12 cellular contexts compared by ENCODE assay signal in the genomic region with DNA sequence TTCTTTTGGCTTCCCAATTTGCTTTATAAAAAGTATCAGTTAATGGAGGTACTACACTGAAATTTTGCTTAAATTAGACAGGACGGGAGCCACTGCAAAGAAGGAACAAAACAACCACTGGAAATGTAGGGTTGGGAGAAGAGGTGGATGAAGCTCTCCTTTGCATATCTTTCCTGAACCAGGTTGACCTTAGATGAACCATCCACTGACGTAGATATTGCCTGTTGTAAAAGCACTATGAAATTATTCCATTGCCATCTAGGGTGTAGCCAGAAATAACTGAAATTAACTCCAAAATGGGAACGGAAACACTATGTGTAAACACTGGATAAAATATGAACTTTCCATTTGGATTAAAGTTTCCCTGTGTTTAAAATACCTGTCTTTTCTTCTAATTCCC. TPM values are rescaled to one million over a fixed set of nuclear protein-coding genes. Genes with fewer than 3 reads are reported as not detected.
DNase-seq lines count a peak whose midpoint lies in the region; ATAC-seq, FAIRE-seq and TF ChIP-seq lines count a peak whose summit lies in the region.
"Had no signal": no experiment of that assay in that cellular context is flagged by ENCODE, and none has a peak within 500 bp of the region (broad histone marks: within the 10 kb centered on the region; RNA-seq: fewer than 3 reads in every experiment).

No MANE protein-coding gene starts in this region.

- TF ChIP-seq CTCF in keratinocyte (optimal IDR thresholded peaks at IDR 0.05 in 1 of 3, IDR thresholded peaks at IDR 0.05 in 1 of 3, conservative IDR thresholded peaks at IDR 0.05 in 1 of 3; ENCODE audit: extremely low read depth in 1 of 3, insufficient read depth in 2 of 3, low read length in 3 of 3) (no peak), vagina (IDR thresholded peaks at IDR 0.05) (no peak), kidney (IDR thresholded peaks at IDR 0.05; ENCODE audit: borderline replicate concordance, extremely low read depth, insufficient read depth) (no peak), endodermal cell (conservative IDR thresholded peaks at IDR 0.05) (no peak)

- no peak overlapping the region for H3K4me3 ChIP-seq in keratinocyte (ENCODE audit: control insufficient read depth in 2 of 3, extremely low read depth in 1 of 3, insufficient read depth in 2 of 3, low read depth in 1 of 3, low read length in 3 of 3)
- H3K4me3 ChIP-seq in vagina = no peak overlapping the region
- no peak overlapping the region for H3K4me3 ChIP-seq in kidney (ENCODE audit: low read length in 2 of 2)
- no peak overlapping the region for H3K4me3 ChIP-seq in endodermal cell (ENCODE audit: low read length)

- H3K4me1 ChIP-seq in keratinocyte (ENCODE audit: control insufficient read depth, extremely low read depth, insufficient read depth, low read length) (peaks cover 39% of the 10 kb centered on the region), vagina (peaks cover 23% of the 10 kb centered on the region), kidney (ENCODE audit: control insufficient read depth in 1 of 2, insufficient read depth in 1 of 2, low read depth in 1 of 2, low read length in 2 of 2) (peaks cover 5 to 9% of the 10 kb centered on the region in 2 donors), endodermal cell (ENCODE audit: control insufficient read depth, insufficient read depth, low read length) (no peaks in the 10 kb centered on the region)

- dilution Hi-C loops in keratinocyte (cut with MboI; ENCODE audit: extremely low pct_ligation_motif_present, low sequenced_read_pairs) = no loop called here

- H3K27me3 ChIP-seq in keratinocyte (ENCODE audit: control insufficient read depth, extremely low read depth, insufficient read depth, low read length) (no peaks in the 10 kb centered on the region), vagina (no peaks in the 10 kb centered on the region), endodermal cell (ENCODE audit: control insufficient read depth, insufficient read depth, low read length, poor library complexity, severe bottlenecking) (peaks cover 13% of the 10 kb centered on the region)
- H3K27me3 ChIP-seq: cardiac muscle cell, foreskin keratinocyte, MG63 had no signal

- intact Hi-C loops in vagina (cut with DNase I) (no loop called here), kidney (cut with DNase I) (no loop called here)

- CTCF ChIA-PET in activated CD8-positive, alpha-beta T cell treated with anti-CD3 and anti-CD28 coated beads, Interleukin-2, amount 10 ng/mL, durations not matched to agents 7 days and 5 days (lab: Charles Lee) = no interaction called here

- peaks cover 33% of the 10 kb centered on the region for H3K79me2 ChIP-seq in keratinocyte (ENCODE audit: control insufficient read depth, insufficient read depth, low read length)

- H3K4me1 Mint-ChIP-seq in stimulated activated naive CD8-positive, alpha-beta T cell treated with anti-CD3 and anti-CD28 coated beads, Interleukin-15, Interleukin-2, amounts not matched to agents 100 ng/mL and 50 ng/mL, for 24 hours (ENCODE audit: low read depth) = peaks cover 30% of the 10 kb centered on the region
- peaks cover 20% of the 10 kb centered on the region for H3K4me1 Mint-ChIP-seq in activated CD8-positive, alpha-beta T cell treated with anti-CD3 and anti-CD28 coated beads, Interleukin-2, amount 10 ng/mL, durations not matched to agents 7 days and 5 days (ENCODE audit: low read depth)
- peaks cover 8% of the 10 kb centered on the region for H3K4me1 Mint-ChIP-seq in endodermal cell

- peak overlapping the region; percentile 85 for H3K4me3 Mint-ChIP-seq in stimulated activated naive CD8-positive, alpha-beta T cell treated with anti-CD3 and anti-CD28 coated beads, Interleukin-15, Interleukin-2, amounts not matched to agents 100 ng/mL and 50 ng/mL, for 24 hours
- peak overlapping the region; percentile 83 for H3K4me3 Mint-ChIP-seq in activated CD8-positive, alpha-beta T cell treated with anti-CD3 and anti-CD28 coated beads, Interleukin-2, amount 10 ng/mL, durations not matched to agents 7 days and 5 days
- no peak overlapping the region for H3K4me3 Mint-ChIP-seq in endodermal cell

- no peaks in the 10 kb centered on the region for H4K20me1 ChIP-seq in keratinocyte (ENCODE audit: control insufficient read depth, extremely low read depth, insufficient read depth, low read length)

- peak overlapping the region; percentile 45 for H3K4me2 ChIP-seq in keratinocyte (ENCODE audit: control insufficient read depth, extremely low read depth, insufficient read depth, low read depth, low read length)

- POLR2A ChIA-PET in activated CD8-positive, alpha-beta T cell treated with anti-CD3 and anti-CD28 coated beads, Interleukin-2, amount 10 ng/mL, durations not matched to agents 7 days and 5 days (lab: Charles Lee) = interaction anchor here (0.7 kb wide), 1 partner anchor 1784 kb away, joined by 3 read pairs; no protein-coding TSS in a partner anchor

- no peaks in the 10 kb centered on the region for H3K27me3 Mint-ChIP-seq in stimulated activated naive CD8-positive, alpha-beta T cell treated with anti-CD3 and anti-CD28 coated beads, Interleukin-15, Interleukin-2, amounts not matched to agents 100 ng/mL and 50 ng/mL, for 24 hours
- no peaks in the 10 kb centered on the region for H3K27me3 Mint-ChIP-seq in activated CD8-positive, alpha-beta T cell treated with anti-CD3 and anti-CD28 coated beads, Interleukin-2, amount 10 ng/mL, durations not matched to agents 7 days and 5 days (ENCODE audit: low read depth)
- H3K27me3 Mint-ChIP-seq in endodermal cell (ENCODE audit: insufficient read depth) = peaks cover 14% of the 10 kb centered on the region

- no peak overlapping the region for H3K27ac Mint-ChIP-seq in stimulated activated naive CD8-positive, alpha-beta T cell treated with anti-CD3 and anti-CD28 coated beads, Interleukin-15, Interleukin-2, amounts not matched to agents 100 ng/mL and 50 ng/mL, for 24 hours
- H3K27ac Mint-ChIP-seq in activated CD8-positive, alpha-beta T cell treated with anti-CD3 and anti-CD28 coated beads, Interleukin-2, amount 10 ng/mL, durations not matched to agents 7 days and 5 days = no peak overlapping the region
- H3K27ac Mint-ChIP-seq in endodermal cell = no peak overlapping the region
- H3K27ac Mint-ChIP-seq: H9 had no signal

- no peaks in the 10 kb centered on the region for H3K36me3 ChIP-seq in keratinocyte (ENCODE audit: control insufficient read depth in 2 of 2, extremely low read depth in 1 of 2, insufficient read depth in 2 of 2, low read length in 2 of 2)
- no peaks in the 10 kb centered on the region for H3K36me3 ChIP-seq in vagina
- H3K36me3 ChIP-seq in kidney (ENCODE audit: control insufficient read depth in 1 of 2, insufficient read depth in 2 of 2, low read length in 2 of 2) = no peaks in the 10 kb centered on the region
- no peaks in the 10 kb centered on the region for H3K36me3 ChIP-seq in endodermal cell (ENCODE audit: control insufficient read depth, insufficient read depth, low read length)
- H3K36me3 ChIP-seq: cardiac muscle cell had no signal

- ATAC-seq in stimulated activated naive CD8-positive, alpha-beta T cell treated with anti-CD3 and anti-CD28 coated beads, Interleukin-15, Interleukin-2, amounts not matched to agents 100 U/mL and 50 U/mL, for 24 hours = no peak
- no peak for ATAC-seq in activated CD8-positive, alpha-beta T cell treated with anti-CD3 and anti-CD28 coated beads, Interleukin-2, amount 10 ng/mL, durations not matched to agents 7 days and 5 days

- TF ChIP-seq POLR2A in vagina (IDR thresholded peaks at IDR 0.05) = no peak

- H3K9ac ChIP-seq in keratinocyte (ENCODE audit: control insufficient read depth, extremely low read depth, insufficient read depth, low read length) = no peak overlapping the region
- H3K9ac ChIP-seq in kidney (ENCODE audit: low read length in 2 of 2) = no peak overlapping the region
- no peak overlapping the region for H3K9ac ChIP-seq in endodermal cell (ENCODE audit: extremely low read depth, low read length, poor library complexity, severe bottlenecking)

- H3K9me1 ChIP-seq in keratinocyte (ENCODE audit: control insufficient read depth, extremely low read depth, insufficient read depth, low read length) = no peaks in the 10 kb centered on the region

- no peaks in the 10 kb centered on the region for H3K36me3 Mint-ChIP-seq in stimulated activated naive CD8-positive, alpha-beta T cell treated with anti-CD3 and anti-CD28 coated beads, Interleukin-15, Interleukin-2, amounts not matched to agents 100 ng/mL and 50 ng/mL, for 24 hours (ENCODE audit: low read depth)
- H3K36me3 Mint-ChIP-seq in activated CD8-positive, alpha-beta T cell treated with anti-CD3 and anti-CD28 coated beads, Interleukin-2, amount 10 ng/mL, durations not matched to agents 7 days and 5 days (ENCODE audit: low read depth) = peaks cover 2% of the 10 kb centered on the region
- peaks cover 14% of the 10 kb centered on the region for H3K36me3 Mint-ChIP-seq in endodermal cell (ENCODE audit: low read depth)

- H2AFZ ChIP-seq in keratinocyte (ENCODE audit: control insufficient read depth, low read length) = no peak overlapping the region

- no peaks in the 10 kb centered on the region for H3K9me3 Mint-ChIP-seq in stimulated activated naive CD8-positive, alpha-beta T cell treated with anti-CD3 and anti-CD28 coated beads, Interleukin-15, Interleukin-2, amounts not matched to agents 100 ng/mL and 50 ng/mL, for 24 hours
- H3K9me3 Mint-ChIP-seq in activated CD8-positive, alpha-beta T cell treated with anti-CD3 and anti-CD28 coated beads, Interleukin-2, amount 10 ng/mL, durations not matched to agents 7 days and 5 days (ENCODE audit: insufficient read depth) = no peaks in the 10 kb centered on the region
- no peaks in the 10 kb centered on the region for H3K9me3 Mint-ChIP-seq in endodermal cell
- H3K9me3 Mint-ChIP-seq: H9 had no signal

- 84 to 91% methylated on average over 2 to 3 of the region's 3 CpGs for WGBS in endodermal cell (ENCODE audit: insufficient coverage in 1 of 2, insufficient read length in 1 of 2), 2 experiments

- H3K27ac ChIP-seq in keratinocyte (ENCODE audit: control insufficient read depth, insufficient read depth, low read length) (peak overlapping the region; percentile 8), vagina (peak overlapping the region; percentile 91), kidney (ENCODE audit: low read depth in 2 of 2, low read length in 2 of 2) (no peak overlapping the region), endodermal cell (ENCODE audit: low read depth, low read length) (no peak overlapping the region)
- H3K27ac ChIP-seq: cardiac muscle cell had no signal

- no peak for DNase-seq in stimulated activated naive CD8-positive, alpha-beta T cell treated with anti-CD3 and anti-CD28 coated beads, Interleukin-15, Interleukin-2, amounts not matched to agents 100 U/mL and 50 U/mL, for 24 hours
- no peak for DNase-seq in activated CD8-positive, alpha-beta T cell treated with anti-CD3 and anti-CD28 coated beads, Interleukin-2, amount 10 ng/mL, durations not matched to agents 7 days and 5 days
- no peak for DNase-seq in keratinocyte (ENCODE audit: low read depth, low spot score)
- no peak for DNase-seq in vagina (ENCODE audit: extremely low spot score in 2 of 2)
- no peak for DNase-seq in kidney
- DNase-seq in NCI-H748 treated with DMSO at 0.1 percent for 48 hours (lab: John Stamatoyannopoulos, UW) = no peak
- no peak for DNase-seq in endodermal cell
- DNase-seq: H9, MG63 had no signal

- H3K9me3 ChIP-seq in keratinocyte (ENCODE audit: control insufficient read depth, low read depth, low read length) = no peaks in the 10 kb centered on the region
- no peaks in the 10 kb centered on the region for H3K9me3 ChIP-seq in vagina
- no peaks in the 10 kb centered on the region for H3K9me3 ChIP-seq in kidney (ENCODE audit: control insufficient read depth in 1 of 2, low read length in 2 of 2)
- no peaks in the 10 kb centered on the region for H3K9me3 ChIP-seq in endodermal cell (ENCODE audit: control insufficient read depth, low read length)
- H3K9me3 ChIP-seq: MG63 had no signal

- FAIRE-seq in keratinocyte (lab: Jason Lieb, UNC) (no peak), kidney (lab: Jason Lieb, UNC) (no peak)

RNA-seq across cellular contexts. Expression of gene ABL2, which starts 1.2 kb away (rescaled TPM):
- 1 to 10 TPM; 6.3 to 7.5 TPM for total RNA-seq in activated CD8-positive, alpha-beta T cell treated with anti-CD3 and anti-CD28 coated beads, Interleukin-2, amount 10 ng/mL, durations not matched to agents 7 days and 5 days
- polyA plus RNA-seq in keratinocyte (37.6 to 52.6 TPM (median 41.8 TPM) in 3 replicates), kidney (ENCODE audit: insufficient read depth, low read depth, low replicate concordance) (1.6 TPM)
- polyA plus RNA-seq in keratinocyte (2011; ENCODE audit: low read depth) = 23.4 TPM
- polyA plus RNA-seq in keratinocyte (2011; cell fraction: cytosol; rRNA removed) = 16.7 and 26.3 TPM in 2 replicates
- polyA plus RNA-seq in keratinocyte (2011; cell fraction: nucleus; rRNA removed) = 79.0 and 79.6 TPM in 2 replicates
- 37.8 and 44.8 TPM in 2 replicates for polyA plus RNA-seq in keratinocyte (2012; ENCODE audit: low replicate concordance)
- 209 to 257 TPM (median 232 TPM) in 3 replicates for polyA minus RNA-seq in keratinocyte
- 69.4 TPM for polyA minus RNA-seq in keratinocyte (2011; cell fraction: cytosol; rRNA and poly(A)+ RNA removed)
- 325 and 529 TPM in 2 replicates for polyA minus RNA-seq in keratinocyte (2011; cell fraction: nucleus; rRNA and poly(A)+ RNA removed)
- total RNA-seq in vagina (15.0 TPM), kidney (29.6 TPM), endodermal cell (10 to 100 TPM; 20.2 to 28.0 TPM)
- polyA plus RNA-seq in endodermal cell (2013, experiment 1 of 2) = 11.5 TPM
- 12.6 TPM for polyA plus RNA-seq in endodermal cell (2013, experiment 2 of 2)

Comparison
In these comparisons a context has a peak if more than half of its experiments do, and no peak if none do; other contexts are left out.
1. H3K27ac ChIP-seq: peak in keratinocyte (single experiment) and vagina (single experiment); none in kidney (0 of 2) and endodermal cell (single experiment).